ENCODE assay signal across 17 cellular contexts in genomic region chr3:40332684-40333083, GRCh38. TPM values are rescaled to one million over a fixed set of nuclear protein-coding genes. Genes with fewer than 3 reads are reported as not detected.
A peak's percentile ranks its signal among the peaks of the same experiment; 100 is the strongest.
DNase-seq lines count a peak whose midpoint lies in the region; ATAC-seq and TF ChIP-seq lines count a peak whose summit lies in the region.
"Had no signal": no experiment of that assay in that cellular context is flagged by ENCODE, and none has a peak within 500 bp of the region (broad histone marks: within the 10 kb centered on the region; RNA-seq: fewer than 3 reads in every experiment).

No MANE protein-coding gene starts in this region.

- H3K27ac Mint-ChIP-seq in stimulated activated memory B cell treated with anti-CD40 and anti-IgM and Interleukin-4, amounts not matched to agents 10 μg/mL and 1 μg/mL and 100 μg/mL, for 72 hours = no peak overlapping the region
- H3K27ac Mint-ChIP-seq in HFFc6 = no peak overlapping the region
- H3K27ac Mint-ChIP-seq in T-helper 2 cell treated with Interferon-gamma antibody and Interleukin-4, amounts not matched to agents 5 μg/mL and 100 μg/mL, for 36 hours = no peak overlapping the region
- H3K27ac Mint-ChIP-seq: CD8-positive, alpha-beta T cell had no signal

- WGBS in spleen, 5 donors = 81 to 90% (median 86%) methylated on average over 10 of the region's 10 CpGs

- no peak overlapping the region for H3K4me3 Mint-ChIP-seq in stimulated activated memory B cell treated with anti-CD40 and anti-IgM and Interleukin-4, amounts not matched to agents 10 μg/mL and 1 μg/mL and 100 μg/mL, for 72 hours
- H3K4me3 Mint-ChIP-seq in HFFc6 = no peak overlapping the region
- H3K4me3 Mint-ChIP-seq in T-helper 2 cell treated with Interferon-gamma antibody and Interleukin-4, amounts not matched to agents 5 μg/mL and 100 μg/mL, for 36 hours = no peak overlapping the region
- H3K4me3 Mint-ChIP-seq: CD8-positive, alpha-beta T cell had no signal

- no peak for TF ChIP-seq POLR2A in spleen (IDR thresholded peaks at IDR 0.05)

- intact Hi-C loops in spleen (cut with DNase I; ENCODE audit: low total_unique reads) = no loop called here

- no peak overlapping the region for H3K4me3 ChIP-seq in spleen

- H3K9me3 Mint-ChIP-seq in stimulated activated memory B cell treated with anti-CD40 and anti-IgM and Interleukin-4, amounts not matched to agents 10 μg/mL and 1 μg/mL and 100 μg/mL, for 72 hours = no peaks in the 10 kb centered on the region
- H3K9me3 Mint-ChIP-seq in HFFc6 = no peaks in the 10 kb centered on the region
- H3K9me3 Mint-ChIP-seq in T-helper 2 cell treated with Interferon-gamma antibody and Interleukin-4, amounts not matched to agents 5 μg/mL and 100 μg/mL, for 36 hours = no peaks in the 10 kb centered on the region
- H3K9me3 Mint-ChIP-seq: CD8-positive, alpha-beta T cell had no signal

- peak; percentile 57 for ATAC-seq in GM21526 (IDR thresholded peaks at IDR 0.05; ENCODE audit: low FRiP score, unreplicated experiment)
- peak; percentile 40 for ATAC-seq in HG02885 (IDR thresholded peaks at IDR 0.05; ENCODE audit: poor library complexity, unreplicated experiment)
- peak; percentile 9 for ATAC-seq in esophagus mucosa
- ATAC-seq in stimulated activated memory B cell treated with anti-CD40 and anti-IgM and Interleukin-4, amounts not matched to agents 10 μg/mL and 1 μg/mL and 100 μg/mL, for 72 hours = peak; percentile 16
- ATAC-seq: CD8-positive, alpha-beta T cell had no signal

- H3K27me3 Mint-ChIP-seq in stimulated activated memory B cell treated with anti-CD40 and anti-IgM and Interleukin-4, amounts not matched to agents 10 μg/mL and 1 μg/mL and 100 μg/mL, for 72 hours = peaks cover 9% of the 10 kb centered on the region
- H3K27me3 Mint-ChIP-seq in HFFc6 (ENCODE audit: insufficient read depth) = no peaks in the 10 kb centered on the region; the same call in none of the 2 replicates
- peaks cover 3% of the 10 kb centered on the region for H3K27me3 Mint-ChIP-seq in T-helper 2 cell treated with Interferon-gamma antibody and Interleukin-4, amounts not matched to agents 5 μg/mL and 100 μg/mL, for 36 hours (ENCODE audit: low read depth)

- H3K27ac ChIP-seq in spleen = no peak overlapping the region

- DNase-seq in HFFc6 (no peak), spleen (no peak)
- no peak for DNase-seq in stimulated activated CD4-positive, alpha-beta T cell treated with anti-CD3 and anti-CD28 coated beads, Interleukin-12 subunit alpha, Interleukin-12 subunit beta, amount 100 ng/mL, for 4 hours
- DNase-seq in T-helper 2 cell treated with Interferon-gamma antibody and Interleukin-4, amounts not matched to agents 5 μg/mL and 100 μg/mL, for 36 hours (ENCODE audit: low spot score) = no peak
- DNase-seq: Caco-2; CD8-positive, alpha-beta T cell; DMS153; DND-41; GOT3; H7; HCEC 1CT had no signal

- no peaks in the 10 kb centered on the region for H3K36me3 ChIP-seq in spleen

- peaks cover under 1% of the 10 kb centered on the region for H3K4me1 Mint-ChIP-seq in stimulated activated memory B cell treated with anti-CD40 and anti-IgM and Interleukin-4, amounts not matched to agents 10 μg/mL and 1 μg/mL and 100 μg/mL, for 72 hours
- H3K4me1 Mint-ChIP-seq in HFFc6 (ENCODE audit: low read depth) = no peaks in the 10 kb centered on the region
- peaks cover 6% of the 10 kb centered on the region for H3K4me1 Mint-ChIP-seq in T-helper 2 cell treated with Interferon-gamma antibody and Interleukin-4, amounts not matched to agents 5 μg/mL and 100 μg/mL, for 36 hours (ENCODE audit: low read depth)

- TF ChIP-seq CTCF in HFFc6 (IDR thresholded peaks at IDR 0.05) (no peak), spleen (IDR thresholded peaks at IDR 0.05 in 8 of 11, conservative IDR thresholded peaks at IDR 0.05 in 3 of 11) (no peak)

- no peaks in the 10 kb centered on the region for H3K9me3 ChIP-seq in spleen
- H3K9me3 ChIP-seq: Caco-2 had no signal

- H3K36me3 Mint-ChIP-seq in stimulated activated memory B cell treated with anti-CD40 and anti-IgM and Interleukin-4, amounts not matched to agents 10 μg/mL and 1 μg/mL and 100 μg/mL, for 72 hours = no peaks in the 10 kb centered on the region
- no peaks in the 10 kb centered on the region for H3K36me3 Mint-ChIP-seq in HFFc6 (ENCODE audit: low read depth)
- no peaks in the 10 kb centered on the region for H3K36me3 Mint-ChIP-seq in T-helper 2 cell treated with Interferon-gamma antibody and Interleukin-4, amounts not matched to agents 5 μg/mL and 100 μg/mL, for 36 hours (ENCODE audit: low read depth)
- H3K36me3 Mint-ChIP-seq: CD8-positive, alpha-beta T cell had no signal

- no peaks in the 10 kb centered on the region for H3K27me3 ChIP-seq in spleen (replicated peaks in 1 of 7)

- no peaks in the 10 kb centered on the region for H3K4me1 ChIP-seq in spleen

RNA-seq across cellular contexts. Expression of gene EIF1B, which starts 23.2 kb away (rescaled TPM):
- total RNA-seq in esophagus mucosa (19.5 TPM), spleen (10 to 100 TPM; 46.0 to 65.1 (median 54.1) TPM)
- total RNA-seq in HFFc6 (2021; fragmentation: NEBNext Ultra II Directional; extraction: Animal tissue kit (Norgen Biotek cat#: 25700)) = 10 to 100 TPM; 32.0 to 41.6 (median 38.3) TPM
- polyA plus RNA-seq in spleen = 10 to 100 TPM; 45.8 to 82.9 (median 51.1) TPM

RNA-seq across cellular contexts. Expression of gene ENTPD3, which starts 54.3 kb away (rescaled TPM):
- total RNA-seq in esophagus mucosa = 9.2 TPM
- not detected for total RNA-seq in HFFc6 (2021; fragmentation: NEBNext Ultra II Directional; extraction: Animal tissue kit (Norgen Biotek cat#: 25700))
- total RNA-seq in spleen = 1 to 10 TPM; 1.6 to 4.8 (median 2.2) TPM
- polyA plus RNA-seq in spleen = under 1 TPM; 0.32 to 0.35 (median 0.33) TPM
- total RNA-seq: A172; Caco-2; CD8-positive, alpha-beta T cell; H7 had no signal
- polyA plus RNA-seq: BJ had no signal
